In genomic region chr19:38209671-38210457, GRCh38 we compare ENCODE assay signal across 9 cellular contexts. TPM values are rescaled to one million over a fixed set of nuclear protein-coding genes. Genes with fewer than 3 reads are reported as not detected.
DNase-seq lines count a peak whose midpoint lies in the region; ATAC-seq and TF ChIP-seq lines count a peak whose summit lies in the region.
"Had no signal": no experiment of that assay in that cellular context is flagged by ENCODE, and none has a peak within 500 bp of the region (broad histone marks: within the 10 kb centered on the region; RNA-seq: fewer than 3 reads in every experiment).

No MANE protein-coding gene starts in this region.

- H3K27me3 ChIP-seq in lung (ENCODE audit: control insufficient read depth, insufficient read depth) (no peaks in the 10 kb centered on the region), tibial nerve (peaks cover 0 to 65% of the 10 kb centered on the region in 2 donors)

- TF ChIP-seq POLR2A in tibial nerve (IDR thresholded peaks at IDR 0.05), result peak in 1 of 2 donors; percentile 65

- H3K27ac ChIP-seq in coronary artery (peak overlapping the region in 1 of 2 donors; percentile 34), lung (ENCODE audit: low read depth in 1 of 2, low read length in 1 of 2) (peak overlapping the region in 1 of 2 donors; percentile 9), tibial nerve (peak overlapping the region; percentile 18 to 87 (median 49))

- ATAC-seq in lung (ENCODE audit: insufficient read depth, low FRiP score) (peak; percentile 27), GM18909 (IDR thresholded peaks at IDR 0.05; ENCODE audit: poor library complexity, unreplicated experiment) (no peak), GM19395 (IDR thresholded peaks at IDR 0.05; ENCODE audit: unreplicated experiment) (no peak)

- H3K9me3 ChIP-seq in lung (ENCODE audit: control insufficient read depth in 2 of 2, insufficient read depth in 1 of 2, low read length in 1 of 2) (peaks cover 0 to 10% of the 10 kb centered on the region in 2 donors), tibial nerve (no peaks in the 10 kb centered on the region)

- H3K4me1 ChIP-seq in lung (ENCODE audit: control insufficient read depth in 2 of 2, insufficient read depth in 2 of 2, low read length in 2 of 2) (peaks cover 3 to 9% of the 10 kb centered on the region in 2 donors), tibial nerve (peaks cover 0 to 34% (median 25%) of the 10 kb centered on the region in 4 donors)

- H3K4me3 ChIP-seq in coronary artery (peak overlapping the region; percentile 57), lung (no peak overlapping the region), tibial nerve (peak overlapping the region in 2 of 4 donors; percentile 18 to 42)
- H3K4me3 ChIP-seq: skin epidermis had no signal

- TF ChIP-seq CTCF in coronary artery (IDR thresholded peaks at IDR 0.05), result no peak
- TF ChIP-seq CTCF in lung (IDR thresholded peaks at IDR 0.05; ENCODE audit: control extremely low read depth, extremely low read depth), result no peak
- no peak for TF ChIP-seq CTCF in tibial nerve (IDR thresholded peaks at IDR 0.05)

- H3K36me3 ChIP-seq in lung (ENCODE audit: control insufficient read depth in 2 of 2, insufficient read depth in 2 of 2, low read length in 2 of 2) (peaks cover 5 to 19% of the 10 kb centered on the region in 2 donors), tibial nerve (peaks cover 0 to 26% (median 0%) of the 10 kb centered on the region in 3 donors)

- DNase-seq in DMS79 treated with DMSO at 0.1 percent for 48 hours (lab: John Stamatoyannopoulos, UW), result peak; percentile 60
- DNase-seq in DMS79 (lab: John Stamatoyannopoulos, UW), result no peak
- no peak for DNase-seq in coronary artery (ENCODE audit: low spot score)
- DNase-seq in lung (ENCODE audit: low spot score), result peak; percentile 39
- DNase-seq in tibial nerve (ENCODE audit: low spot score in 2 of 2), result peak; percentile 66 to 68
- DNase-seq in cerebellar nuclear complex (lab: John Stamatoyannopoulos, UW), result no peak

- WGBS in lung, 2 donors, result 5 to 6% methylated on average over 30 of the region's 30 CpGs
- WGBS in tibial nerve, 2 donors, result 3 to 4% methylated on average over 30 of the region's 30 CpGs

- peak; percentile 52 to 80 for TF ChIP-seq EP300 in tibial nerve (IDR thresholded peaks at IDR 0.05)

RNA-seq across cellular contexts. Expression of gene DPF1, which starts 14.2 kb away (rescaled TPM):
- total RNA-seq in lung (1 to 10 TPM; 1.3 to 1.7 TPM), tibial nerve (not detected)
- polyA plus RNA-seq in lung, result 1 to 10 TPM in 1 of 2 donors, not detected in 1; 1.4 TPM

RNA-seq across cellular contexts. Expression of gene PPP1R14A, which starts 46.3 kb away (rescaled TPM):
- 100 to 1,000 TPM in 1 of 2 donors, 10 to 100 TPM in 1; 12.4 to 124 TPM for total RNA-seq in lung
- polyA plus RNA-seq in lung, result 100 to 1,000 TPM in 1 of 2 donors, 10 to 100 TPM in 1; 80.9 to 166 TPM
- total RNA-seq in tibial nerve, result 100 to 1,000 TPM in 1 of 4 donors, 10 to 100 TPM in 3; 86.1 to 179 (median 95.3) TPM

RNA-seq across cellular contexts. Expression of gene SPINT2, which starts 54.5 kb away (rescaled TPM):
- total RNA-seq in lung (100 to 1,000 TPM; 145 to 240 TPM), tibial nerve (10 to 100 TPM; 39.0 to 79.1 (median 45.5) TPM)
- polyA plus RNA-seq in lung, result 100 to 1,000 TPM; 255 to 259 TPM

Comparison
In these comparisons a context has a peak if more than half of its experiments do, and no peak if none do; other contexts are left out.
1. DNase-seq: peak in DMS79 treated with DMSO at 0.1 percent for 48 hours (single experiment), lung (single experiment) and tibial nerve (2 of 2); none in DMS79 (single experiment), coronary artery (single experiment) and cerebellar nuclear complex (0 of 2).